Comparison of ENCODE assay signal across 8 cellular contexts in the genomic region with DNA sequence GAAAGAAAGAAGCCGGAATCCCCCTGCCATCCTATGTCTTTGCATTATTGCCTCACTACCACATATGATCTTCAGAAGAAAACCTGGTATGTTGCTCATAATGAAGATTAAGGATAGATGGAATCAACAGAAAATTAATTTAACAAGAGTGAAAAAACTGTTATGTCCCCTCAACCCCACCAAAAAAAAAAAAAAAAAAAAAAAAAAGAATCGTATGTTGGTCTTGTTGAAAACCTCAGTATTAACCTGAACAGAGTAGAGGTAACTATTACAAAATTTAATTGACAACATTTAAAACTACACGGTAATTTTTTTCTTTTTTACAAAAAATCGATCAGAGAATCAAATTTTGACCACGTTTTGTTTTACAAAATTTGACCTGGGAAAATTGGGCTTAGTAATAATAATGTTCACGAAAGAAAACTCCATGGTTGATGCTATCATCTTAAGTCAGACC. TPM values are rescaled to one million over a fixed set of nuclear protein-coding genes. Genes with fewer than 3 reads are reported as not detected.
DNase-seq lines count a peak whose midpoint lies in the region; ATAC-seq, FAIRE-seq and TF ChIP-seq lines count a peak whose summit lies in the region.

No MANE protein-coding gene starts in this region.

- no peak for TF ChIP-seq POLR2A in NB4 (IDR thresholded peaks at IDR 0.05; ENCODE audit: extremely low read depth, insufficient read length)

- peak overlapping the region; percentile 99 for H3K4me3 Mint-ChIP-seq in nephron progenitor cell

- H3K27me3 Mint-ChIP-seq in nephron progenitor cell (ENCODE audit: low read depth, poor library complexity): no peaks in the 10 kb centered on the region

- H3K4me1 ChIP-seq in BE2C (no peaks in the 10 kb centered on the region), ectodermal cell (ENCODE audit: control insufficient read depth, insufficient read depth, low read length) (peaks cover 6% of the 10 kb centered on the region)

- ATAC-seq in HG03354 (IDR thresholded peaks at IDR 0.05; ENCODE audit: poor library complexity, severe bottlenecking, unreplicated experiment) (no peak), HG02623 (IDR thresholded peaks at IDR 0.05; ENCODE audit: unreplicated experiment) (no peak)

- H3K9me3 Mint-ChIP-seq in nephron progenitor cell: no peaks in the 10 kb centered on the region

- H3K9me3 ChIP-seq in BE2C (no peaks in the 10 kb centered on the region), ectodermal cell (ENCODE audit: control insufficient read depth, low read length) (no peaks in the 10 kb centered on the region)

- no peaks in the 10 kb centered on the region for H3K27me3 ChIP-seq in BE2C
- no peaks in the 10 kb centered on the region for H3K27me3 ChIP-seq in ectodermal cell (ENCODE audit: control insufficient read depth, insufficient read depth, low read length, poor library complexity, severe bottlenecking)

- peak overlapping the region; percentile 100 for H3K27ac Mint-ChIP-seq in nephron progenitor cell

- peaks cover 24% of the 10 kb centered on the region for H3K36me3 Mint-ChIP-seq in nephron progenitor cell (ENCODE audit: low read depth)

- peaks cover 24% of the 10 kb centered on the region for H3K4me1 Mint-ChIP-seq in nephron progenitor cell

- DNase-seq in BE2C (no peak), NB4 (ENCODE audit: low read depth) (no peak), nephron progenitor cell (no peak), frontal cortex (ENCODE audit: low spot score in 2 of 2) (no peak), cerebellar cortex (ENCODE audit: low spot score) (no peak)

- WGBS in ectodermal cell, 2 experiments: 34 to 40% methylated on average over 2 to 4 of the region's 6 CpGs

- no peak for FAIRE-seq in frontal cortex (lab: Jason Lieb, UNC)

- H3K36me3 ChIP-seq in BE2C: peaks cover 36% of the 10 kb centered on the region
- H3K36me3 ChIP-seq in ectodermal cell (ENCODE audit: control insufficient read depth, insufficient read depth, low read length): no peaks in the 10 kb centered on the region

- TF ChIP-seq CTCF in BE2C (IDR thresholded peaks at IDR 0.05; ENCODE audit: low read depth, low read length) (no peak), NB4 (IDR thresholded peaks at IDR 0.05; ENCODE audit: low read depth, low read length) (no peak), nephron progenitor cell (IDR thresholded peaks at IDR 0.05) (no peak)

- peak overlapping the region; percentile 96 for H3K4me3 ChIP-seq in BE2C (ENCODE audit: low read depth, low read length)
- H3K4me3 ChIP-seq in NB4 (ENCODE audit: low read depth, low read length): peak overlapping the region; percentile 94
- H3K4me3 ChIP-seq in ectodermal cell (ENCODE audit: insufficient read depth, low read depth, low read length): peak overlapping the region; percentile 98

- H3K27ac ChIP-seq in ectodermal cell (ENCODE audit: insufficient read depth, low read depth, low read length, poor library complexity, severe bottlenecking): no peak overlapping the region

RNA-seq across cellular contexts. Expression of a gene that starts 0.8 kb away (rescaled TPM):
- 208 TPM for polyA plus RNA-seq in BE2C (2012; ENCODE audit: insufficient read depth, insufficient read length, low read depth)
- 179 TPM for polyA plus RNA-seq in ectodermal cell (2013, experiment 1 of 4)
- 202 TPM for polyA plus RNA-seq in ectodermal cell (2013, experiment 2 of 4)
- 168 TPM for polyA plus RNA-seq in ectodermal cell (2013, experiment 3 of 4)
- polyA plus RNA-seq in ectodermal cell (2013, experiment 4 of 4): 176 TPM
- 353 TPM for total RNA-seq in frontal cortex

RNA-seq across cellular contexts. Expression of a gene that starts 29.2 kb away (rescaled TPM):
- polyA plus RNA-seq in BE2C (2012; ENCODE audit: insufficient read depth, insufficient read length, low read depth): 0.23 TPM
- 1.5 TPM for polyA plus RNA-seq in ectodermal cell (2013, experiment 1 of 4)
- polyA plus RNA-seq in ectodermal cell (2013, experiment 2 of 4): 1.5 TPM
- 0.53 TPM for polyA plus RNA-seq in ectodermal cell (2013, experiment 3 of 4)
- 0.49 TPM for polyA plus RNA-seq in ectodermal cell (2013, experiment 4 of 4)
- 1.2 TPM for total RNA-seq in frontal cortex
